10 cellular contexts compared by ENCODE assay signal in genomic region chr7:44103566-44103940, GRCh38. TPM values are rescaled to one million over a fixed set of nuclear protein-coding genes. Genes with fewer than 3 reads are reported as not detected.
DNase-seq lines count a peak whose midpoint lies in the region; ATAC-seq and TF ChIP-seq lines count a peak whose summit lies in the region.
"Had no signal": no experiment of that assay in that cellular context is flagged by ENCODE, and none has a peak within 500 bp of the region (broad histone marks: within the 10 kb centered on the region; RNA-seq: fewer than 3 reads in every experiment).

No MANE protein-coding gene starts in this region.

- H3K36me3 Mint-ChIP-seq in activated B cell treated with CpG ODN at 0.5 μM for 24 hours (ENCODE audit: low read depth): peaks cover 3% of the 10 kb centered on the region

- ATAC-seq in activated B cell treated with CpG ODN at 0.5 μM for 24 hours (ENCODE audit: low read depth): no peak
- ATAC-seq in left colon: no peak

- H3K27me3 Mint-ChIP-seq in activated B cell treated with CpG ODN at 0.5 μM for 24 hours: peaks cover 2% of the 10 kb centered on the region

- H3K36me3 ChIP-seq in H7 (replicated peaks; ENCODE audit: control insufficient read depth, insufficient read depth, low read length) (no peaks in the 10 kb centered on the region), iPS-18a (ENCODE audit: control insufficient read depth, low read depth, low read length) (no peaks in the 10 kb centered on the region)

- peak overlapping the region; percentile 45 for H3K4me3 Mint-ChIP-seq in activated B cell treated with CpG ODN at 0.5 μM for 24 hours

- POLR2A ChIA-PET in activated B cell treated with CpG ODN at 0.5 μM for 24 hours (lab: Charles Lee): interaction anchor here (0.9 kb wide), 1 partner anchor 37 kb away, joined by 3 read pairs; no protein-coding TSS in a partner anchor

- intact Hi-C loops in activated B cell treated with CpG ODN at 0.5 μM for 24 hours (cut with micrococcal nuclease) (no loop called here), left colon (cut with DNase I, micrococcal nuclease) (no loop called here)

- CTCF ChIA-PET in activated B cell treated with CpG ODN at 0.5 μM for 24 hours (lab: Charles Lee): no interaction called here

- peak overlapping the region; percentile 41 for H3K27ac Mint-ChIP-seq in activated B cell treated with CpG ODN at 0.5 μM for 24 hours

- H3K27ac ChIP-seq in iPS-18a (ENCODE audit: low read length) (no peak overlapping the region), skin epidermis (peak overlapping the region in 20 of 21 experiments; percentile 8 to 99 (median 92))

- peaks cover 4% of the 10 kb centered on the region for H3K4me1 ChIP-seq in iPS-18a (ENCODE audit: control insufficient read depth, low read depth, low read length)

- peak overlapping the region; percentile 75 for H3K4me3 ChIP-seq in H7 (ENCODE audit: insufficient read depth, low read depth, low read length)
- peak overlapping the region; percentile 54 for H3K4me3 ChIP-seq in iPS-18a (ENCODE audit: low read length)
- H3K4me3 ChIP-seq in skin epidermis: peak overlapping the region in 3 of 7 experiments; percentile 44 to 60 (median 58)

- TF ChIP-seq CTCF in activated B cell treated with CpG ODN at 0.5 μM for 24 hours (IDR thresholded peaks at IDR 0.05): no peak

- H3K9ac ChIP-seq in iPS-18a (ENCODE audit: low read length): no peak overlapping the region

- DNase-seq in H7 (no peak), activated B cell treated with CpG ODN at 0.5 μM for 24 hours (no peak), SKM-1 (lab: John Stamatoyannopoulos, UW; ENCODE audit: unreplicated experiment) (no peak), left colon (no peak), C1 segment of cervical spinal cord (lab: John Stamatoyannopoulos, UW) (no peak)
- no peak for DNase-seq in activated CD4-positive, alpha-beta T cell treated with anti-CD3 and anti-CD28 coated beads, Interleukin-2, amount 50 U/mL, for 48 hours
- DNase-seq: stimulated activated CD4-positive, alpha-beta T cell treated with anti-CD3 and anti-CD28 coated beads, Interleukin-2, amount 100 ng/mL, for 48 hours had no signal

- H3K9me3 ChIP-seq in iPS-18a (ENCODE audit: control insufficient read depth, low read depth, low read length): no peaks in the 10 kb centered on the region

- H3K27me3 ChIP-seq in H7 (ENCODE audit: control insufficient read depth, insufficient read depth, low read length): peaks cover 10% of the 10 kb centered on the region
- H3K27me3 ChIP-seq in iPS-18a (ENCODE audit: control insufficient read depth, insufficient read depth, low read length): peaks cover 24% of the 10 kb centered on the region

- peaks cover 59% of the 10 kb centered on the region for H3K4me1 Mint-ChIP-seq in activated B cell treated with CpG ODN at 0.5 μM for 24 hours

- H3K9me3 Mint-ChIP-seq in activated B cell treated with CpG ODN at 0.5 μM for 24 hours: no peaks in the 10 kb centered on the region

RNA-seq across cellular contexts. Expression of gene AEBP1, which starts 0.6 kb away (rescaled TPM):
- 12.9 and 15.8 TPM in 2 replicates for total RNA-seq in H7 (2014; rRNA removed; shearing (Covaris generic))
- total RNA-seq in activated B cell treated with CpG ODN at 0.5 μM for 24 hours (17.4 and 21.7 TPM in 2 replicates), left colon (10 to 100 TPM; 20.1 to 59.6 TPM)

RNA-seq across cellular contexts. Expression of gene POLD2, which starts 19.8 kb away (rescaled TPM):
- 134 and 136 TPM in 2 replicates for total RNA-seq in H7 (2014; rRNA removed; shearing (Covaris generic))
- total RNA-seq in activated B cell treated with CpG ODN at 0.5 μM for 24 hours (146 and 147 TPM in 2 replicates), left colon (10 to 100 TPM; 40.5 to 57.0 TPM)

RNA-seq across cellular contexts. Expression of gene POLM, which starts 21.2 kb away (rescaled TPM):
- total RNA-seq in H7 (2014; rRNA removed; shearing (Covaris generic)): 16.9 and 17.0 TPM in 2 replicates
- 53.0 and 69.7 TPM in 2 replicates for total RNA-seq in activated B cell treated with CpG ODN at 0.5 μM for 24 hours
- 10 to 100 TPM; 20.7 to 22.8 TPM for total RNA-seq in left colon

RNA-seq across cellular contexts. Expression of gene MYL7, which starts 37.6 kb away (rescaled TPM):
- total RNA-seq in H7 (2014; rRNA removed; shearing (Covaris generic)): 1.4 and 4.7 TPM in 2 replicates
- total RNA-seq in activated B cell treated with CpG ODN at 0.5 μM for 24 hours (not detected in 2 replicates), left colon (not detected)
- total RNA-seq: T-helper 2 cell treated with Interferon-gamma antibody and Interleukin-4, amounts not matched to agents 100 ng/mL and 5 ng/mL, for 36 hours had no signal

RNA-seq across cellular contexts. Expression of gene PGAM2, which starts 38.2 kb away (rescaled TPM):
- total RNA-seq in H7 (2014; rRNA removed; shearing (Covaris generic)): 2.7 and 4.5 TPM in 2 replicates
- total RNA-seq in activated B cell treated with CpG ODN at 0.5 μM for 24 hours: 1.1 and 1.2 TPM in 2 replicates
- under 1 TPM; 0.58 to 0.64 TPM for total RNA-seq in left colon
